Comparison of ENCODE assay signal across 36 cellular contexts in the genomic region with DNA sequence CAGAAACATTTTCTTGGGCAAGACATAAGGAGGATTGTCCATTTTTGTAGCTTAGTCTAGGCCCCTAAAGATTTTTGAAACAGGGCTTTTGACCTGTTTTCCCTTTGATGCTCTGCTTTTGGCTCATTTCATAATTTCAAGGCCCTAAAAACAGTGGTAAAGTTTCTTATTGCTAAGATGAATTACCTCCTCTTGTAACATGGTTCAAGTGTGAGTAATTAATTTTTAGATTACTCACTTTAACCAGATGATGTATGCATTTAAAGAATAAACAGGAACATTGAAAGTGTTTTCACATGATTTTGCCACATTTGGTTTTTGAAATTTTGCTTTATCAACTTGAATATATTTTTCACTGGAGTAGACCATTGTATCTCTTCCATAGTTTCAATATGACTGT. TPM values are rescaled to one million over a fixed set of nuclear protein-coding genes. Genes with fewer than 3 reads are reported as not detected.
"Had no signal": no experiment of that assay in that cellular context is flagged by ENCODE, and none has a peak within 500 bp of the region (broad histone marks: within the 10 kb centered on the region; RNA-seq: fewer than 3 reads in every experiment).

No MANE protein-coding gene starts in this region.

- H3K27ac Mint-ChIP-seq: mesothelial cell of epicardium; naive B cell; natural killer cell treated with Interleukin-12 subunit alpha and Interleukin-12 subunit beta and Interleukin-15 and Interleukin-18, amount 100 ng/mL, for 72 hours; stimulated activated memory B cell treated with anti-CD40 and anti-IgM and Interleukin-4, amounts not matched to agents 10 μg/mL and 1 μg/mL and 100 μg/mL, for 72 hours had no signal

- H3K4me3 Mint-ChIP-seq: natural killer cell treated with Interleukin-12 subunit alpha and Interleukin-12 subunit beta and Interleukin-15 and Interleukin-18, amount 100 ng/mL, for 72 hours; stimulated activated memory B cell treated with anti-CD40 and anti-IgM and Interleukin-4, amounts not matched to agents 10 μg/mL and 1 μg/mL and 100 μg/mL, for 72 hours had no signal

- H3K9me3 Mint-ChIP-seq: mesothelial cell of epicardium; naive B cell; natural killer cell treated with Interleukin-12 subunit alpha and Interleukin-12 subunit beta and Interleukin-15 and Interleukin-18, amount 100 ng/mL, for 72 hours; stimulated activated memory B cell treated with anti-CD40 and anti-IgM and Interleukin-4, amounts not matched to agents 10 μg/mL and 1 μg/mL and 100 μg/mL, for 72 hours had no signal

- H3K36me3 Mint-ChIP-seq: naive B cell; natural killer cell treated with Interleukin-12 subunit alpha and Interleukin-12 subunit beta and Interleukin-15 and Interleukin-18, amount 100 ng/mL, for 72 hours; stimulated activated memory B cell treated with anti-CD40 and anti-IgM and Interleukin-4, amounts not matched to agents 10 μg/mL and 1 μg/mL and 100 μg/mL, for 72 hours had no signal

- DNase-seq: dermis blood vessel endothelial cell; effector memory CD4-positive, alpha-beta T cell; foreskin keratinocyte; heart left ventricle; kidney; mesenchymal stem cell; mucosa of descending colon; naive B cell; nucleus accumbens; psoas muscle; right cardiac atrium; sigmoid colon; stimulated activated CD4-positive, alpha-beta T cell treated with anti-CD3 and anti-CD28 coated beads, Interleukin-2, amount 100 ng/mL, for 24 hours; stimulated activated CD4-positive, alpha-beta T cell treated with anti-CD3 and anti-CD28 coated beads, Interleukin-4, amount 100 ng/mL, for 24 hours; stimulated activated naive CD8-positive, alpha-beta T cell treated with anti-CD3 and anti-CD28 coated beads, Interleukin-15, Interleukin-2, amounts not matched to agents 100 U/mL and 50 U/mL, for 24 hours; substantia nigra; testis; transverse colon; upper lobe of right lung; uterus had no signal

- H3K4me1 ChIP-seq: testis, uterus had no signal

- H3K27me3 ChIP-seq: foreskin keratinocyte, hepatocyte, sigmoid colon, testis, upper lobe of right lung, uterus had no signal

- H3K9me3 ChIP-seq: esophagus muscularis mucosa, gastroesophageal sphincter, heart left ventricle, mucosa of descending colon, psoas muscle, sigmoid colon, testis, transverse colon, upper lobe of right lung, uterus had no signal

- H3K4me3 ChIP-seq: coronary artery, esophagus muscularis mucosa, gastroesophageal sphincter, heart left ventricle, hepatocyte, mucosa of descending colon, psoas muscle, sigmoid colon, testis, transverse colon, upper lobe of right lung, uterus had no signal

- H3K36me3 ChIP-seq: esophagus muscularis mucosa, gastroesophageal sphincter, heart left ventricle, sigmoid colon, transverse colon, upper lobe of right lung, uterus had no signal

- H3K27ac ChIP-seq: coronary artery, esophagus muscularis mucosa, foreskin keratinocyte, gastroesophageal sphincter, heart left ventricle, hepatocyte, psoas muscle, sigmoid colon, testis, transverse colon, upper lobe of right lung, uterus had no signal

- H3K4me2 ChIP-seq: hepatocyte had no signal

- ATAC-seq: foreskin keratinocyte; gastroesophageal sphincter; heart left ventricle; left lobe of liver; mucosa of descending colon; natural killer cell treated with Interleukin-12 subunit alpha and Interleukin-12 subunit beta and Interleukin-15 and Interleukin-18, amount 100 ng/mL, for 72 hours; psoas muscle; right cardiac atrium; stimulated activated memory B cell treated with anti-CD40 and anti-IgM and Interleukin-4, amounts not matched to agents 10 μg/mL and 1 μg/mL and 100 μg/mL, for 72 hours; stimulated activated naive CD8-positive, alpha-beta T cell treated with anti-CD3 and anti-CD28 coated beads, Interleukin-15, Interleukin-2, amounts not matched to agents 100 U/mL and 50 U/mL, for 24 hours; upper lobe of right lung had no signal

- H2AFZ ChIP-seq: hepatocyte had no signal

RNA-seq across cellular contexts. Expression of a gene that starts 1.2 kb away (rescaled TPM):
- total RNA-seq: dermis blood vessel endothelial cell; endothelial cell of umbilical vein; epithelial cell of proximal tubule; esophagus muscularis mucosa; fibroblast of lung; foreskin keratinocyte; gastroesophageal sphincter; heart left ventricle; hepatocyte; kidney; left lobe of liver; lung microvascular endothelial cell; mesothelial cell of epicardium; mucosa of descending colon; natural killer cell treated with Interleukin-12 subunit alpha and Interleukin-12 subunit beta and Interleukin-15 and Interleukin-18, amount 100 ng/mL, for 72 hours; osteocyte; psoas muscle; renal cortical epithelial cell; right cardiac atrium; sigmoid colon; skeletal muscle tissue; transverse colon; upper lobe of right lung had no signal
- polyA plus RNA-seq: endothelial cell of umbilical vein, fibroblast of lung, foreskin keratinocyte, heart left ventricle, hepatocyte, liver, sigmoid colon had no signal
